30 cellular contexts compared by ENCODE assay signal in genomic region chrX:103849558-103849957, GRCh38.
"Had no signal": no experiment of that assay in that cellular context is flagged by ENCODE, and none has a peak within 500 bp of the region (broad histone marks: within the 10 kb centered on the region; RNA-seq: fewer than 3 reads in every experiment).

No MANE protein-coding gene starts in this region.

- H3K4me3 ChIP-seq: colonic mucosa, esophagus squamous epithelium, gastrocnemius medialis, heart right ventricle, left lung, lower lobe of right lung, mucosa of descending colon had no signal

- H3K27me3 Mint-ChIP-seq: dendritic cell treated with granulocyte-macrophage colony-stimulating factor and Interleukin-4, amounts not matched to agents 40 ng/mL and 50 ng/mL, for 4 days; naive B cell had no signal

- FAIRE-seq: endometrium had no signal

- H3K27me3 ChIP-seq: colonic mucosa, esophagus squamous epithelium, gastrocnemius medialis had no signal

- H3K27ac ChIP-seq: colonic mucosa, epithelial cell of prostate, esophagus squamous epithelium, gastrocnemius medialis, heart right ventricle, left lung, lower lobe of right lung had no signal

- H3K9me3 ChIP-seq: colonic mucosa, esophagus squamous epithelium, gastrocnemius medialis, heart right ventricle, left lung, lower lobe of right lung, mucosa of descending colon had no signal

- H3K4me3 Mint-ChIP-seq: dendritic cell treated with granulocyte-macrophage colony-stimulating factor and Interleukin-4, amounts not matched to agents 40 ng/mL and 50 ng/mL, for 4 days; effector memory CD8-positive, alpha-beta T cell; endodermal cell; immature natural killer cell; mesothelial cell of epicardium; naive B cell had no signal

- ATAC-seq: effector memory CD8-positive, alpha-beta T cell; esophagus mucosa; gastrocnemius medialis; heart right ventricle; left colon; left lung; left ventricle myocardium superior; lower lobe of right lung; mucosa of descending colon had no signal

- H3K4me1 ChIP-seq: colonic mucosa, esophagus squamous epithelium, gastrocnemius medialis, left lung, lower lobe of right lung had no signal

- DNase-seq: colonic mucosa; cortex of kidney; effector CD8-positive, alpha-beta T cell; effector memory CD8-positive, alpha-beta T cell; endodermal cell; erythroblast; esophagus squamous epithelium; foreskin fibroblast; foreskin melanocyte; gastrocnemius medialis; glutamatergic neuron; head of caudate nucleus; heart right ventricle; hypothalamus; immature natural killer cell; islet precursor cell; kidney; kidney glomerular epithelial cell; left colon; left lung; left ventricle myocardium superior; lower lobe of right lung; mesenchymal stem cell; mucosa of descending colon; naive B cell had no signal

- H3K27ac Mint-ChIP-seq: dendritic cell treated with granulocyte-macrophage colony-stimulating factor and Interleukin-4, amounts not matched to agents 40 ng/mL and 50 ng/mL, for 4 days; effector memory CD8-positive, alpha-beta T cell; endodermal cell; immature natural killer cell; mesothelial cell of epicardium; naive B cell had no signal

- H3K4me1 Mint-ChIP-seq: endodermal cell, immature natural killer cell had no signal

- H3K36me3 ChIP-seq: colonic mucosa, esophagus squamous epithelium, gastrocnemius medialis, heart right ventricle, left lung, lower lobe of right lung had no signal

- H3K36me3 Mint-ChIP-seq: immature natural killer cell, mesothelial cell of epicardium, naive B cell had no signal

- H3K9me3 Mint-ChIP-seq: dendritic cell treated with granulocyte-macrophage colony-stimulating factor and Interleukin-4, amounts not matched to agents 40 ng/mL and 50 ng/mL, for 4 days; effector memory CD8-positive, alpha-beta T cell; immature natural killer cell; naive B cell had no signal
